In the genomic region with DNA sequence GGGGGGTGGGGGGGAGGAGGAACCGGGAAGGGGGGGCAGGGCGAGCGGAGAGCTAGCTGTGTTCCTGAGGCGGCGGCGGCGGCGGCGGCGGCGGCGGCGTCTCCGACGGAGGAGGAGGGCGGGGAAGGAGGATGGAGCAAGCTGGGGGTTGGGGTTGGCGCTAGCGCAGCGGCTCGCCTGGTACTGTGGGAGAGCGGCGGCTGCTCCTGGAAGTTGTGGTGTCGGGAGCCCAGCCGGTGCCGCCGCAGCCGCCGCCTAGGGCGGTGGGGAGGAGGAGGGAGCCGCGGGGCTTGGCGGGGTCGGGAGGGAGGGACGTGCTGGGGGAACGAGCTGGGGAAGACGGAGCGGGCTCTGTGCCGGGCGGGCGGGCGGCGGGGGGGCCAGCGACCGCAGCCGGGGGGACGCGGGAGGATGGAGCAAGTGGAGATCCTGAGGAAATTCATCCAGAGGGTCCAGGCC, we compare ENCODE assay signal across 8 cellular contexts. TPM values are rescaled to one million over a fixed set of nuclear protein-coding genes. Genes with fewer than 3 reads are reported as not detected.
DNase-seq lines count a peak whose midpoint lies in the region; ATAC-seq, FAIRE-seq and TF ChIP-seq lines count a peak whose summit lies in the region.

A gene (plus strand): TSS at position 160 of the 459 bp plus-strand sequence. CDS start 252 bp downstream, at position 412.

- H3K4me1 ChIP-seq in pancreas, result peaks cover 4 to 20% (median 4%) of the 10 kb centered on the region in 3 donors

- no peaks in the 10 kb centered on the region for H3K36me3 ChIP-seq in pancreas

- POLR2A ChIA-PET in activated CD8-positive, alpha-beta T cell treated with anti-CD3 and anti-CD28 coated beads, Interleukin-2, amount 10 ng/mL, durations not matched to agents 7 days and 5 days (lab: Charles Lee), result no interaction called here

- no peak for TF ChIP-seq CTCF in pancreas (IDR thresholded peaks at IDR 0.05)

- no peaks in the 10 kb centered on the region for H3K27me3 ChIP-seq in pancreas

- peak within 1 kb of the TSS; percentile 94 for H3K4me3 Mint-ChIP-seq in activated CD8-positive, alpha-beta T cell treated with anti-CD3 and anti-CD28 coated beads, Interleukin-2, amount 10 ng/mL, durations not matched to agents 7 days and 5 days

- no peaks in the 10 kb centered on the region for H3K9me3 ChIP-seq in pancreas

- peak within 1 kb of the TSS; percentile 89 for H3K27ac Mint-ChIP-seq in activated CD8-positive, alpha-beta T cell treated with anti-CD3 and anti-CD28 coated beads, Interleukin-2, amount 10 ng/mL, durations not matched to agents 7 days and 5 days

- H3K4me1 Mint-ChIP-seq in activated CD8-positive, alpha-beta T cell treated with anti-CD3 and anti-CD28 coated beads, Interleukin-2, amount 10 ng/mL, durations not matched to agents 7 days and 5 days (ENCODE audit: low read depth), result peaks cover 16% of the 10 kb centered on the region

- intact Hi-C loops in head of caudate nucleus (cut with DNase I) (loop anchor here (5.0 kb wide), 3 partner anchors 80 to 160 kb away; a partner anchor contains a TSS), pancreas (cut with DNase I) (no loop called here)

- H3K27ac ChIP-seq in pancreas, result peak within 1 kb of the TSS; percentile 76 to 97 (median 86)

- peak; percentile 30 for ATAC-seq in GM19463 (IDR thresholded peaks at IDR 0.05; ENCODE audit: unreplicated experiment)
- peak; percentile 67 for ATAC-seq in activated CD8-positive, alpha-beta T cell treated with anti-CD3 and anti-CD28 coated beads, Interleukin-2, amount 10 ng/mL, durations not matched to agents 7 days and 5 days
- ATAC-seq in pancreas, result peak; percentile 46 to 72 (median 63)
- no peak for ATAC-seq in GM21423 (IDR thresholded peaks at IDR 0.05; ENCODE audit: unreplicated experiment)

- H3K27me3 Mint-ChIP-seq in activated CD8-positive, alpha-beta T cell treated with anti-CD3 and anti-CD28 coated beads, Interleukin-2, amount 10 ng/mL, durations not matched to agents 7 days and 5 days (ENCODE audit: low read depth), result peaks cover 11% of the 10 kb centered on the region

- H3K36me3 Mint-ChIP-seq in activated CD8-positive, alpha-beta T cell treated with anti-CD3 and anti-CD28 coated beads, Interleukin-2, amount 10 ng/mL, durations not matched to agents 7 days and 5 days (ENCODE audit: low read depth), result no peaks in the 10 kb centered on the region

- H3K9me3 Mint-ChIP-seq in activated CD8-positive, alpha-beta T cell treated with anti-CD3 and anti-CD28 coated beads, Interleukin-2, amount 10 ng/mL, durations not matched to agents 7 days and 5 days (ENCODE audit: insufficient read depth), result no peaks in the 10 kb centered on the region

- peak; percentile 56 for DNase-seq in CMK (ENCODE audit: low read depth)
- peak; percentile 22 for DNase-seq in HuH-7 (ENCODE audit: low spot score)
- no peak for DNase-seq in activated CD8-positive, alpha-beta T cell treated with anti-CD3 and anti-CD28 coated beads, Interleukin-2, amount 10 ng/mL, durations not matched to agents 7 days and 5 days
- DNase-seq in head of caudate nucleus, result peak in 34 of 42 donors; percentile 24 to 90 (median 76)
- peak in 2 of 6 donors; percentile 84 to 90 for DNase-seq in pancreas
- DNase-seq in OCI-M1 (lab: John Stamatoyannopoulos, UW), result no peak

- WGBS in pancreas, 2 donors, result 1% methylated on average over 32 to 43 of the region's 47 CpGs

- H3K4me3 ChIP-seq in pancreas, result peak within 1 kb of the TSS; percentile 64 to 93 (median 92)

- CTCF ChIA-PET in activated CD8-positive, alpha-beta T cell treated with anti-CD3 and anti-CD28 coated beads, Interleukin-2, amount 10 ng/mL, durations not matched to agents 7 days and 5 days (lab: Charles Lee), result interaction anchor here (1.1 kb wide), 1 partner anchor 114 kb away, joined by 3 read pairs; no protein-coding TSS in a partner anchor

- FAIRE-seq in pancreas (lab: Jason Lieb, UNC), result no peak

RNA-seq across cellular contexts. Expression of the gene that starts here (rescaled TPM):
- total RNA-seq in activated CD8-positive, alpha-beta T cell treated with anti-CD3 and anti-CD28 coated beads, Interleukin-2, amount 10 ng/mL, durations not matched to agents 7 days and 5 days, result 10 to 100 TPM; 12.5 to 16.2 TPM
- 10 to 100 TPM; 12.0 to 42.9 (median 18.8) TPM for total RNA-seq in pancreas
- polyA plus RNA-seq in pancreas, result 10 to 100 TPM; 23.0 to 24.3 TPM

Comparison
In these comparisons a context has a peak if more than half of its experiments do, and no peak if none do; other contexts are left out.
1. DNase-seq: peak in CMK (single experiment), HuH-7 (single experiment) and head of caudate nucleus (34 of 42); none in activated CD8-positive, alpha-beta T cell treated with anti-CD3 and anti-CD28 coated beads, Interleukin-2, amount 10 ng/mL, durations not matched to agents 7 days and 5 days (single experiment) and OCI-M1 (single experiment).